8 cellular contexts compared by ENCODE assay signal in genomic region chr9:2053883-2054845, GRCh38. TPM values are rescaled to one million over a fixed set of nuclear protein-coding genes. Genes with fewer than 3 reads are reported as not detected.
A peak's percentile ranks its signal among the peaks of the same experiment; 100 is the strongest.
DNase-seq lines count a peak whose midpoint lies in the region; ATAC-seq, FAIRE-seq and TF ChIP-seq lines count a peak whose summit lies in the region.

No MANE protein-coding gene starts in this region.

- H3K27ac ChIP-seq in GM23248, result peak overlapping the region; percentile 76
- H3K27ac ChIP-seq in ascending aorta, result peak overlapping the region; percentile 23 to 67
- H3K27ac ChIP-seq in muscle layer of colon (ENCODE audit: low read depth, low read length), result peak overlapping the region; percentile 73

- H3K4me3 ChIP-seq in GM06990 (replicated peaks; ENCODE audit: low read depth, low read length), result no peak overlapping the region
- H3K4me3 ChIP-seq in GM23248, result peak overlapping the region; percentile 50
- H3K4me3 ChIP-seq in ascending aorta, result peak overlapping the region in 1 of 2 donors; percentile 15
- H3K4me3 ChIP-seq in muscle layer of colon (ENCODE audit: low read depth in 1 of 2, low read length in 2 of 2), result no peak overlapping the region

- H3K79me2 ChIP-seq in GM23248 (ENCODE audit: insufficient read depth), result no peaks in the 10 kb centered on the region

- DNase-seq in GM06990 (ENCODE audit: extremely low read depth, insufficient read length) (peak; percentile 76), GM23248 (peak; percentile 91), RCC 7860 (ENCODE audit: low spot score) (peak; percentile 66), ascending aorta (ENCODE audit: low spot score in 2 of 2) (peak; percentile 10 to 83), iPS-NIHi7 (ENCODE audit: extremely low spot score) (no peak), DMS114 treated with DMSO at 0.1 percent for 48 hours (lab: John Stamatoyannopoulos, UW; ENCODE audit: unreplicated experiment) (no peak)
- DNase-seq in stimulated activated naive CD8-positive, alpha-beta T cell treated with anti-CD3 and anti-CD28 coated beads, Interleukin-15, Interleukin-2, amounts not matched to agents 100 U/mL and 50 U/mL, for 24 hours, result peak; percentile 53

- H3K27me3 ChIP-seq in GM06990 (replicated peaks; ENCODE audit: control insufficient read depth, insufficient read depth, low read length), result no peaks in the 10 kb centered on the region
- H3K27me3 ChIP-seq in GM23248 (replicated peaks; ENCODE audit: insufficient read depth), result no peaks in the 10 kb centered on the region
- H3K27me3 ChIP-seq in ascending aorta, result no peaks in the 10 kb centered on the region
- no peaks in the 10 kb centered on the region for H3K27me3 ChIP-seq in muscle layer of colon (ENCODE audit: control insufficient read depth in 1 of 2, insufficient read depth in 2 of 2, low read length in 2 of 2)

- peaks cover 38% of the 10 kb centered on the region for H3F3A ChIP-seq in GM23248 (ENCODE audit: insufficient read depth)

- H3K4me1 ChIP-seq in GM23248 (ENCODE audit: insufficient read depth) (peaks cover 39% of the 10 kb centered on the region), ascending aorta (peaks cover 0 to 8% of the 10 kb centered on the region in 2 donors), muscle layer of colon (ENCODE audit: insufficient read depth, low read length) (peaks cover 26% of the 10 kb centered on the region)

- TF ChIP-seq CTCF in GM06990 (IDR thresholded peaks at IDR 0.05; ENCODE audit: insufficient read depth, low read length, poor library complexity, severe bottlenecking) (no peak), ascending aorta (IDR thresholded peaks at IDR 0.05) (no peak)

- in situ Hi-C loops in GM23248 (cut with MboI), result loop anchor here (10.0 kb wide), 1 partner anchor 61 kb away; no protein-coding TSS in a partner anchor

- WGBS in GM23248 (ENCODE audit: low coverage in 1 of 2, low lambda C conversion rate in 2 of 2, missing lambda C conversion rate in 2 of 2), 2 experiments, result 39 to 40% methylated on average over 10 of the region's 10 CpGs

- H4K20me1 ChIP-seq in GM23248 (ENCODE audit: insufficient read depth), result no peaks in the 10 kb centered on the region

- peak; percentile 87 for FAIRE-seq in RCC 7860 (lab: Jason Lieb, UNC)

- H3K4me2 ChIP-seq in GM23248 (ENCODE audit: unreplicated experiment), result peak overlapping the region; percentile 55

- H3K9ac ChIP-seq in GM23248, result peak overlapping the region; percentile 27
- H3K9ac ChIP-seq in muscle layer of colon (ENCODE audit: low read length), result no peak overlapping the region

- peaks cover 17% of the 10 kb centered on the region for H3K36me3 ChIP-seq in GM06990 (ENCODE audit: control insufficient read depth, insufficient read depth, low read length)
- H3K36me3 ChIP-seq in GM23248 (ENCODE audit: low read depth), result peaks cover 9% of the 10 kb centered on the region; the same call in 1 of the 2 replicates
- H3K36me3 ChIP-seq in ascending aorta, result peaks cover 22 to 29% of the 10 kb centered on the region in 2 donors
- peaks cover 33% of the 10 kb centered on the region for H3K36me3 ChIP-seq in muscle layer of colon (ENCODE audit: insufficient read depth, low read length)

- intact Hi-C loops in ascending aorta (cut with DNase I), result loop anchor here (2.0 kb wide), 1 partner anchor 37 kb away; no protein-coding TSS in a partner anchor

- peak overlapping the region; percentile 36 for H2AFZ ChIP-seq in GM23248

- H3K9me3 ChIP-seq in GM23248 (ENCODE audit: low read depth) (no peaks in the 10 kb centered on the region), ascending aorta (no peaks in the 10 kb centered on the region), muscle layer of colon (ENCODE audit: low read length) (no peaks in the 10 kb centered on the region)

- no peaks in the 10 kb centered on the region for H3K9me2 ChIP-seq in GM23248 (ENCODE audit: insufficient read depth)

- peak; percentile 93 for ATAC-seq in stimulated activated naive CD8-positive, alpha-beta T cell treated with anti-CD3 and anti-CD28 coated beads, Interleukin-15, Interleukin-2, amounts not matched to agents 100 U/mL and 50 U/mL, for 24 hours

RNA-seq across cellular contexts. Expression of gene SMARCA2, which starts 39.0 kb away (rescaled TPM):
- total RNA-seq in GM23248 (2014; rRNA removed; shearing (Covaris generic)), result 47.4 and 78.9 TPM in 2 replicates
- polyA plus RNA-seq in GM23248 (2016; fragmentation: Nextera tagmentation; extraction: Ambion mirVana), result 26.7 and 27.2 TPM in 2 replicates
- total RNA-seq in ascending aorta, result 160 TPM

Comparison
In these comparisons a context has a peak if more than half of its experiments do, and no peak if none do; other contexts are left out.
1. DNase-seq: peak in GM06990 (single experiment), GM23248 (single experiment), RCC 7860 (single experiment), ascending aorta (2 of 2) and stimulated activated naive CD8-positive, alpha-beta T cell treated with anti-CD3 and anti-CD28 coated beads, Interleukin-15, Interleukin-2, amounts not matched to agents 100 U/mL and 50 U/mL, for 24 hours (single experiment); none in iPS-NIHi7 (single experiment) and DMS114 treated with DMSO at 0.1 percent for 48 hours (single experiment).
2. Peak in every context shown above with its lines, with median percentiles within 50 percentile points of each other: H3K27ac ChIP-seq.